ENCODE assay signal across 8 cellular contexts in the genomic region with DNA sequence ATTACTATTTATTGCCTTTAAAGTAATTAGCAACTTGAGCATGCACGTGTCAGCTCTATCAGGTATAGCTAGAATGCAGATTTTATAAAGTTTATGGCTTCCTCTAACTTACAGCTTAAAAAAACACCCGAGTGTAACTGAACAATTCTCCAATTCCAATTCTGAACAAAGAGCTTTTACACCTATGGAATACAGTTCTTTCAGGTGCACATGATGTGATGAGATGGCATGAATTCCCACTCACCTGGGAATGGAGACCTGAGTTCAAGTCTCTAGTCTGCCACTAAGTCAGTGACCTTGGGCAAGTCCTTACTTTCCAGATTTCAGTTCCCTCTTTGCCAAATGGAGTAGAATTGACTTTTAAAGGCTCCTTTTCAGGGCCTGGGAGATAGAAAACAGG. TPM values are rescaled to one million over a fixed set of nuclear protein-coding genes. Genes with fewer than 3 reads are reported as not detected.
DNase-seq lines count a peak whose midpoint lies in the region; ATAC-seq, FAIRE-seq and TF ChIP-seq lines count a peak whose summit lies in the region.

No MANE protein-coding gene starts in this region.

- POLR2A ChIA-PET in K562 (lab: Yijun Ruan, JAX), result interaction anchor here (0.9 to 1.6 kb wide), 5 partner anchors 9 to 235 kb away, joined by 3 to 8 read pairs (median 4); no protein-coding TSS in a partner anchor

- ATAC-seq in heart right ventricle (no peak), Right ventricle myocardium superior (ENCODE audit: poor library complexity) (no peak), K562 (no peak), HG02623 (IDR thresholded peaks at IDR 0.05; ENCODE audit: unreplicated experiment) (no peak), GM18907 (IDR thresholded peaks at IDR 0.05; ENCODE audit: unreplicated experiment) (no peak)

- no peak for TF ChIP-seq RAD21 in K562 (CRISPR knock-in tag; conservative IDR thresholded peaks at IDR 0.05 in 1 of 2, IDR thresholded peaks at IDR 0.05 in 1 of 2)

- H3K9me3 ChIP-seq in heart right ventricle, result no peaks in the 10 kb centered on the region
- H3K9me3 ChIP-seq in K562 (replicated peaks; ENCODE audit: control insufficient read depth, insufficient read depth, low read depth, low read length), result no peaks in the 10 kb centered on the region

- H3K36me3 ChIP-seq in heart right ventricle, result peaks cover 0 to 36% (median 20%) of the 10 kb centered on the region in 9 donors
- H3K36me3 ChIP-seq in K562 (ENCODE audit: control insufficient read depth, insufficient read depth, low read length), result peaks cover 53% of the 10 kb centered on the region
- peaks cover 3% of the 10 kb centered on the region for H3K36me3 ChIP-seq in urinary bladder (ENCODE audit: insufficient read depth)

- peaks cover 8% of the 10 kb centered on the region for H3K9me1 ChIP-seq in K562 (ENCODE audit: control insufficient read depth, insufficient read depth, low read length)

- no peak overlapping the region for H2AFZ ChIP-seq in K562 (ENCODE audit: low read depth, low read length)

- no peak for TF ChIP-seq POLR2A in K562 (conservative IDR thresholded peaks at IDR 0.05)

- WGBS in heart right ventricle, 2 donors, result 6 to 11% methylated on average over 2 of the region's 2 CpGs
- WGBS in K562 (ENCODE audit: insufficient coverage, low coverage, missing lambda C conversion rate), result 3% methylated on average over 2 of the region's 2 CpGs
- WGBS in urinary bladder, result 4% methylated on average over 2 of the region's 2 CpGs

- peaks cover 5 to 65% (median 50%) of the 10 kb centered on the region in 9 donors for H3K4me1 ChIP-seq in heart right ventricle
- H3K4me1 ChIP-seq in K562 (replicated peaks in 1 of 2; ENCODE audit: control insufficient read depth in 2 of 2, insufficient read depth in 2 of 2, low read length in 2 of 2), result peaks cover 3 to 6% of the 10 kb centered on the region in 2 experiments; a peak in 4 of 5 replicates
- H3K4me1 ChIP-seq in urinary bladder (ENCODE audit: insufficient read depth), result no peaks in the 10 kb centered on the region

- CTCF ChIA-PET in K562 (lab: Yijun Ruan, JAX; ENCODE audit: low intra/inter-chr PET ratio), result no interaction called here

- peak overlapping the region; percentile 87 for H3K4me2 ChIP-seq in K562 (ENCODE audit: insufficient read depth, low read length)

- H3K27me3 ChIP-seq in heart right ventricle, result no peaks in the 10 kb centered on the region
- no peaks in the 10 kb centered on the region for H3K27me3 ChIP-seq in K562 (ENCODE audit: control insufficient read depth in 2 of 2, insufficient read depth in 2 of 2, low read length in 2 of 2)

- DNase-seq in heart right ventricle (no peak), Right ventricle myocardium superior (no peak), K562 (ENCODE audit: extremely low read depth in 1 of 4, low spot score in 3 of 4) (no peak), medulla oblongata (ENCODE audit: extremely low spot score) (peak; percentile 56)
- no peak for DNase-seq in stimulated activated naive CD4-positive, alpha-beta T cell treated with Interleukin-2 at 50 U/mL for 16 hours (lab: John Stamatoyannopoulos, UW)

- intact Hi-C loops in heart right ventricle (cut with DNase I) (loop anchor here in 9 of 10 donors (5.0 to 10.0 kb wide), 13 partner anchors 48 to 1948 kb away; a partner anchor contains a TSS), Right ventricle myocardium superior (cut with DNase I) (loop anchor here (10.0 kb wide), 1 partner anchor 232 kb away; no protein-coding TSS in a partner anchor), K562 (cut with micrococcal nuclease) (loop anchor here (5.0 to 10.0 kb wide), 2 partner anchors 132 to 229 kb away; no protein-coding TSS in a partner anchor)

- H3K4me3 ChIP-seq in heart right ventricle (peak overlapping the region; percentile 63 to 94 (median 88)), K562 (peak overlapping the region; percentile 81), urinary bladder (ENCODE audit: low read depth, low read length) (peak overlapping the region; percentile 95)

- peak overlapping the region; percentile 86 to 89 for H3K9ac ChIP-seq in K562 (ENCODE audit: insufficient read depth in 1 of 2, low read depth in 2 of 2, low read length in 2 of 2)

- FAIRE-seq in K562 (lab: Jason Lieb, UNC), result no peak

- TF ChIP-seq EP300 in K562 (IDR thresholded peaks at IDR 0.05; ENCODE audit: low read length), result no peak

- H3K79me2 ChIP-seq in K562 (ENCODE audit: control insufficient read depth, insufficient read depth, low read length), result peaks cover 68% of the 10 kb centered on the region

- TF ChIP-seq CTCF in heart right ventricle (IDR thresholded peaks at IDR 0.05) (no peak), K562 (IDR thresholded peaks at IDR 0.05 in 2 of 3, conservative IDR thresholded peaks at IDR 0.05 in 1 of 3; ENCODE audit: insufficient read depth in 2 of 3, low read depth in 1 of 3, low read length in 3 of 3) (no peak)

- H3K27ac ChIP-seq in heart right ventricle (peak overlapping the region; percentile 98 to 100 (median 100)), K562 (ENCODE audit: extremely low read depth, low read depth, low read length) (peak overlapping the region; percentile 92), urinary bladder (ENCODE audit: low read depth) (peak overlapping the region; percentile 100)

- no TSS peak for BruUV-seq in K562 (replicated peaks; lab: Mats Ljungman, UMichigan)

- no peaks in the 10 kb centered on the region; the same call in 1 of the 2 replicates for H4K20me1 ChIP-seq in K562 (replicated peaks; ENCODE audit: control insufficient read depth, insufficient read depth, low read length)

- in situ Hi-C loops in K562 (cut with MboI), result no loop called here

TF ChIP-seq in K562, 482 proteins besides CTCF, POLR2A, EP300 and RAD21:
- TF ChIP-seq ESRRA (IDR thresholded peaks at IDR 0.05; ENCODE audit: borderline replicate concordance, low read depth) (0 out of 2 replicates have a peak, but pooled peaks have one; percentile 22), U2AF1 (optimal IDR thresholded peaks at IDR 0.05; ENCODE audit: low read depth, low read length) (no peak), SIN3A (IDR thresholded peaks at IDR 0.05; ENCODE audit: borderline replicate concordance in 2 of 2, control insufficient read depth in 1 of 2, low read depth in 2 of 2, low read length in 2 of 2) (peak in 1 of 2 experiments; percentile 16; a peak in 1 of 4 replicates), ZNF212 (CRISPR knock-in tag; IDR thresholded peaks at IDR 0.05) (no peak), HNRNPL (IDR thresholded peaks at IDR 0.05; ENCODE audit: low read depth, low read length) (no peak), RBFOX2 (IDR thresholded peaks at IDR 0.05; ENCODE audit: low read depth, low read length) (peak; percentile 30; the same call in 1 of the 2 replicates), MED1 (CRISPR knock-in tag; IDR thresholded peaks at IDR 0.05; ENCODE audit: borderline replicate concordance) (no peak)
TF ChIP-seq in K562: peak in this region for 3.

RNA-seq across cellular contexts. Expression of a gene that starts 1.8 kb away (rescaled TPM):
- total RNA-seq in heart right ventricle, result 100 to 1,000 TPM; 158 to 280 (median 230) TPM
- polyA plus RNA-seq in heart right ventricle, result 100 to 1,000 TPM in 1 of 2 donors, 10 to 100 TPM in 1; 66.7 to 147 TPM
- 180 TPM for total RNA-seq in Right ventricle myocardium superior
- 34.0 and 87.9 TPM in 2 replicates for total RNA-seq in K562 (2011; cell fraction: chromatin; rRNA removed; ENCODE audit: low replicate concordance)
- 26.0 and 36.6 TPM in 2 replicates for total RNA-seq in K562 (2011; cell fraction: nucleolus; rRNA removed)
- total RNA-seq in K562 (2011; cell fraction: nucleoplasm; rRNA removed), result 43.2 and 46.4 TPM in 2 replicates
- total RNA-seq in K562 (2014; rRNA removed), result 35.0 and 35.6 TPM in 2 replicates
- total RNA-seq in K562 (2014; rRNA removed; fragmentation: Illumina TruSeq; extraction: Trizol), result 33.3 and 42.4 TPM in 2 replicates
- total RNA-seq in K562 (2015; rRNA removed; fragmentation: Illumina TruSeq; extraction: Trizol), result 32.9 and 35.7 TPM in 2 replicates
- 46.5 and 48.2 TPM in 2 replicates for total RNA-seq in K562 (2021)
- 34.3 and 34.5 TPM in 2 replicates for polyA plus RNA-seq in K562 (2011; rRNA removed)
- 12.3 and 14.3 TPM in 2 replicates for polyA plus RNA-seq in K562 (2011; cell fraction: cytosol; rRNA removed)
- 66.4 and 68.7 TPM in 2 replicates for polyA plus RNA-seq in K562 (2011; cell fraction: nucleus; rRNA removed)
- 38.1 and 38.8 TPM in 2 replicates for polyA plus RNA-seq in K562 (2012)
- 64.2 and 65.0 TPM in 2 replicates for polyA plus RNA-seq in K562 (2014; fragmentation: Illumina TruSeq; extraction: Trizol)
- polyA plus RNA-seq in K562 (2014; fragmentation: Nextera tagmentation; extraction: Ambion mirVana), result 10 to 100 TPM; 12.7 TPM
- polyA plus RNA-seq in K562 (2014; rRNA removed), result 31.9 and 32.8 TPM in 2 replicates
- 29.2 and 36.7 TPM in 2 replicates for polyA minus RNA-seq in K562 (2011; rRNA and poly(A)+ RNA removed)
- polyA minus RNA-seq in K562 (2011; cell fraction: cytosol; rRNA and poly(A)+ RNA removed), result 16.2 and 18.7 TPM in 2 replicates
- 43.9 and 75.8 TPM in 2 replicates for polyA minus RNA-seq in K562 (2011; cell fraction: nucleus; rRNA and poly(A)+ RNA removed)
- total RNA-seq in urinary bladder, result 174 TPM
- polyA plus RNA-seq in urinary bladder, result 214 TPM
